ENCODE assay signal across 25 cellular contexts in the genomic region with DNA sequence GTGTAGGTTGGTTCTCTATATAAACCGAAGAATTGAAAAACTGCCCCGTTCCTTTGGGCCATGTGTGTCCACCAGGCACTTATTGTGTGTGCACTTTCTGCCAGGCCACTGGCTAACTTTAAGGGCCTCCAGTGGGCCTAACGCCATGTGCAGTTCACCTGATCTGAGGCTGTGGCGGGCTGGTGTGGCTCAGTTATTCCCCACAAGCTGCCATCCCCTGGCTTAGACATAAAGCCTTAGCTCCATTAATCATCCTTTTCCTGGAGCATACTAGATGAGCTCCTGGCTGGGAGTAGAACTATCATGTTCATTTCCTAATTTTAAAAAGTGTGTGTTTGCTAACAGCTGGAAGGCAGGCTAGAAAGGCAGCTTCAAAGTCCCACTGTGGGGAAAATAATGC.
"Had no signal": no experiment of that assay in that cellular context is flagged by ENCODE, and none has a peak within 500 bp of the region (broad histone marks: within the 10 kb centered on the region; RNA-seq: fewer than 3 reads in every experiment).

No MANE protein-coding gene starts in this region.

- H3K4me3 Mint-ChIP-seq: activated CD4-positive, alpha-beta memory T cell treated with anti-CD3 and anti-CD28 coated beads for 36 hours; activated CD4-positive, alpha-beta T cell treated with anti-CD3 and anti-CD28 coated beads, Interleukin-2, amount 10 ng/mL, durations not matched to agents 7 days and 5 days; activated naive CD4-positive, alpha-beta T cell treated with anti-CD3 and anti-CD28 coated beads for 36 hours; activated naive CD8-positive, alpha-beta T cell; activated T-helper 17 cell treated with anti-CD3 and anti-CD28 coated beads, Interleukin-2, amount 50 U/mL, for 72 hours had no signal

- DNase-seq: activated CD4-positive, alpha-beta memory T cell treated with anti-CD3 and anti-CD28 coated beads for 36 hours; activated CD4-positive, alpha-beta T cell treated with anti-CD3 and anti-CD28 coated beads, Interleukin-2, amount 10 ng/mL, durations not matched to agents 7 days and 5 days; activated CD4-positive, CD25-positive, alpha-beta regulatory T cell; activated CD8-positive, alpha-beta memory T cell treated with anti-CD3 and anti-CD28 coated beads for 24 hours; activated gamma-delta T cell; activated naive CD4-positive, alpha-beta T cell treated with anti-CD3 and anti-CD28 coated beads for 36 hours; activated T-cell treated with anti-CD3 and anti-CD28 coated beads, Interleukin-2, amount 50 U/mL, for 48 hours; amygdala; Karpas-422; MM.1S; NCI-H1105 treated with DMSO at 0.1 percent for 48 hours; NCI-H1436 treated with DMSO at 0.1 percent for 48 hours; NCI-H187; NCI-H2081; NCI-H526; NCI-H82; Peyer's patch; Right ventricle myocardium superior; SK-N-SH; T-helper 1 cell had no signal

- H3K4me3 ChIP-seq: Peyer's patch, SJCRH30 had no signal

- H3K27ac ChIP-seq: Peyer's patch, RWPE1, VCaP had no signal

- H3K36me3 ChIP-seq: Peyer's patch, SJCRH30 had no signal

- H3K4me1 Mint-ChIP-seq: activated T-helper 17 cell treated with anti-CD3 and anti-CD28 coated beads, Interleukin-2, amount 50 U/mL, for 72 hours had no signal

- H3K9ac ChIP-seq: SK-N-SH had no signal

- H3K36me3 Mint-ChIP-seq: activated CD4-positive, alpha-beta memory T cell treated with anti-CD3 and anti-CD28 coated beads for 36 hours; activated naive CD8-positive, alpha-beta T cell had no signal

- H3K4me1 ChIP-seq: Peyer's patch had no signal

- H3K9me3 ChIP-seq: Peyer's patch, SJCRH30, SK-N-SH had no signal

- H3K27ac Mint-ChIP-seq: activated CD4-positive, alpha-beta memory T cell treated with anti-CD3 and anti-CD28 coated beads for 36 hours; activated CD4-positive, alpha-beta T cell treated with anti-CD3 and anti-CD28 coated beads, Interleukin-2, amount 10 ng/mL, durations not matched to agents 7 days and 5 days; activated naive CD4-positive, alpha-beta T cell treated with anti-CD3 and anti-CD28 coated beads for 36 hours; activated naive CD8-positive, alpha-beta T cell; activated T-helper 17 cell treated with anti-CD3 and anti-CD28 coated beads, Interleukin-2, amount 50 U/mL, for 72 hours had no signal

- ATAC-seq: activated T-helper 17 cell treated with anti-CD3 and anti-CD28 coated beads, Interleukin-2, amount 50 U/mL, for 72 hours had no signal

- H3K27me3 ChIP-seq: Peyer's patch, SJCRH30 had no signal

- H3K4me2 ChIP-seq: SK-N-SH had no signal

- H3K9me3 Mint-ChIP-seq: activated CD4-positive, alpha-beta memory T cell treated with anti-CD3 and anti-CD28 coated beads for 36 hours; activated CD4-positive, alpha-beta T cell treated with anti-CD3 and anti-CD28 coated beads, Interleukin-2, amount 10 ng/mL, durations not matched to agents 7 days and 5 days; activated naive CD4-positive, alpha-beta T cell treated with anti-CD3 and anti-CD28 coated beads for 36 hours had no signal
